17 cellular contexts compared by ENCODE assay signal in the genomic region with DNA sequence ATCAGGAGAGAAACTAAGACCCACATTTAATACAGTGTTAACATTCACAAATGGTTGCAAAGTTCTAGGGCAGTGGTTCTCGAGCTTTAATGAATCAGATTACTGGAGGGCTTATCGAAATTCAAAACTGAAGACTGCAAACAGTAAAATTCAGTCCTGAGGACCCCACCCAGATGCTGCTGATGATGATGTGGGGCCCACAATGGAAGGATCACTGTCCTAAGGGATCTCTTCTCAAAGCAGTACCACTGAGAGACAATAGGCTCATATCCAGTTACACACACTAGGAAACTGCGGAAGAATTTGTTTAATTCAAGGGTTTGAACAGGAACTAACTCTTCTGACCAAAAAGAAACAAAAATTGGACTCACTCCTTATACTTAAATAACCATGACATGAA. TPM values are rescaled to one million over a fixed set of nuclear protein-coding genes. Genes with fewer than 3 reads are reported as not detected.
A peak's percentile ranks its signal among the peaks of the same experiment; 100 is the strongest.
DNase-seq lines count a peak whose midpoint lies in the region; ATAC-seq and TF ChIP-seq lines count a peak whose summit lies in the region.
"Had no signal": no experiment of that assay in that cellular context is flagged by ENCODE, and none has a peak within 500 bp of the region (broad histone marks: within the 10 kb centered on the region; RNA-seq: fewer than 3 reads in every experiment).

No MANE protein-coding gene starts in this region.

- CTCF ChIA-PET in HEK293 (lab: Yijun Ruan, JAX), result interaction anchor here (0.6 kb wide), 1 partner anchor 975 kb away, joined by 3 read pairs; no protein-coding TSS in a partner anchor

- H3K4me2 ChIP-seq in neural progenitor cell, result peak overlapping the region; percentile 54
- H3K4me2 ChIP-seq: KMS-11 had no signal

- peaks cover 21% of the 10 kb centered on the region for H3K4me1 Mint-ChIP-seq in activated T-cell treated with anti-CD3 and anti-CD28 coated beads, Interleukin-2, amount 50 U/mL, for 24 hours (ENCODE audit: low read depth)
- peaks cover 13% of the 10 kb centered on the region for H3K4me1 Mint-ChIP-seq in activated T-cell treated with anti-CD3 and anti-CD28 coated beads, Interleukin-2, amount 50 U/mL, for 4 hours (ENCODE audit: low read depth)
- H3K4me1 Mint-ChIP-seq in chondrocyte (ENCODE audit: low read depth) (peaks cover 8% of the 10 kb centered on the region), neural progenitor cell (peaks cover 59% of the 10 kb centered on the region)
- H3K4me1 Mint-ChIP-seq: CD14-positive monocyte had no signal

- POLR2A ChIA-PET in HEK293 (lab: Yijun Ruan, JAX), result no interaction called here

- no peaks in the 10 kb centered on the region for H3K9me3 ChIP-seq in HEK293 (ENCODE audit: control insufficient read depth, insufficient read depth, low read depth, low read length)
- no peaks in the 10 kb centered on the region for H3K9me3 ChIP-seq in neural progenitor cell (ENCODE audit: low read depth)

- H4K20me1 ChIP-seq in neural progenitor cell (ENCODE audit: low read depth), result peaks cover 12% of the 10 kb centered on the region

- H3K4me3 ChIP-seq in HEK293 (ENCODE audit: low read depth, low read length) (no peak overlapping the region), neural progenitor cell (no peak overlapping the region)

- no peak overlapping the region for H3K27ac ChIP-seq in HEK293 (ENCODE audit: extremely low read depth, low read depth, low read length)
- no peak overlapping the region for H3K27ac ChIP-seq in neural progenitor cell
- H3K27ac ChIP-seq: KMS-11 had no signal

- H3K27me3 Mint-ChIP-seq in activated T-cell treated with anti-CD3 and anti-CD28 coated beads, Interleukin-2, amount 50 U/mL, for 24 hours, result no peaks in the 10 kb centered on the region
- no peaks in the 10 kb centered on the region for H3K27me3 Mint-ChIP-seq in activated T-cell treated with anti-CD3 and anti-CD28 coated beads, Interleukin-2, amount 50 U/mL, for 4 hours (ENCODE audit: low read depth)
- no peaks in the 10 kb centered on the region for H3K27me3 Mint-ChIP-seq in chondrocyte (ENCODE audit: low read depth)
- H3K27me3 Mint-ChIP-seq in neural progenitor cell (ENCODE audit: insufficient read depth, low read depth), result peaks cover 2% of the 10 kb centered on the region

- no peak for TF ChIP-seq CTCF in HEK293 (tag by site-specific recombination; IDR thresholded peaks at IDR 0.05)
- TF ChIP-seq CTCF in chondrocyte (IDR thresholded peaks at IDR 0.05), result no peak
- TF ChIP-seq CTCF in neural progenitor cell (IDR thresholded peaks at IDR 0.05), result no peak

- H3K27ac Mint-ChIP-seq in activated T-cell treated with anti-CD3 and anti-CD28 coated beads, Interleukin-2, amount 50 U/mL, for 24 hours, result peak overlapping the region; percentile 26
- H3K27ac Mint-ChIP-seq in chondrocyte (ENCODE audit: unreplicated experiment) (peak overlapping the region; percentile 51), neural progenitor cell (peak overlapping the region; percentile 77)

- H3K27me3 ChIP-seq in neural progenitor cell, result no peaks in the 10 kb centered on the region

- H2AFZ ChIP-seq in neural progenitor cell (replicated peaks), result no peak overlapping the region

- no peak overlapping the region for H3K4me3 Mint-ChIP-seq in activated T-cell treated with anti-CD3 and anti-CD28 coated beads, Interleukin-2, amount 50 U/mL, for 24 hours
- H3K4me3 Mint-ChIP-seq in activated T-cell treated with anti-CD3 and anti-CD28 coated beads, Interleukin-2, amount 50 U/mL, for 4 hours, result no peak overlapping the region
- H3K4me3 Mint-ChIP-seq in chondrocyte (ENCODE audit: unreplicated experiment) (no peak overlapping the region), neural progenitor cell (no peak overlapping the region)
- H3K4me3 Mint-ChIP-seq: CD14-positive monocyte had no signal

- H3K36me3 ChIP-seq in HEK293 (ENCODE audit: control insufficient read depth in 2 of 2, insufficient read depth in 1 of 2, low read length in 2 of 2), result peaks cover 36 to 66% of the 10 kb centered on the region in 2 experiments
- H3K36me3 ChIP-seq in neural progenitor cell, result no peaks in the 10 kb centered on the region

- H3K79me2 ChIP-seq in neural progenitor cell (ENCODE audit: low read depth), result peaks cover 6% of the 10 kb centered on the region

- DNase-seq in activated T-cell treated with anti-CD3 and anti-CD28 coated beads, Interleukin-2, amount 50 U/mL, for 24 hours, result no peak
- no peak for DNase-seq in activated T-cell treated with anti-CD3 and anti-CD28 coated beads, Interleukin-2, amount 50 U/mL, for 4 hours
- DNase-seq in chondrocyte (ENCODE audit: low spot score) (no peak), neural progenitor cell (ENCODE audit: low spot score) (no peak), NCI-H526 treated with DMSO at 0.1 percent for 48 hours (lab: John Stamatoyannopoulos, UW) (no peak), HPDE6-E6E7 (ENCODE audit: extremely low spot score) (no peak)
- DNase-seq: COR-L47, NCI-H1092 treated with DMSO at 0.1 percent for 48 hours, NCI-H1694, NCI-H2107, NCI-H82 had no signal

- no peak overlapping the region for H3K9ac ChIP-seq in neural progenitor cell
- H3K9ac ChIP-seq: KMS-11 had no signal

- H3K36me3 Mint-ChIP-seq in activated T-cell treated with anti-CD3 and anti-CD28 coated beads, Interleukin-2, amount 50 U/mL, for 24 hours (ENCODE audit: low read depth), result peaks cover 90% of the 10 kb centered on the region
- H3K36me3 Mint-ChIP-seq in activated T-cell treated with anti-CD3 and anti-CD28 coated beads, Interleukin-2, amount 50 U/mL, for 4 hours (ENCODE audit: insufficient read depth), result peaks cover 36% of the 10 kb centered on the region
- H3K36me3 Mint-ChIP-seq in chondrocyte (ENCODE audit: low read depth) (peaks cover 24% of the 10 kb centered on the region), neural progenitor cell (peaks cover 36% of the 10 kb centered on the region)

- no peak for ATAC-seq in activated T-cell treated with anti-CD3 and anti-CD28 coated beads, Interleukin-2, amount 50 U/mL, for 4 hours
- no peak for ATAC-seq in GM19035 (IDR thresholded peaks at IDR 0.05; ENCODE audit: unreplicated experiment)
- ATAC-seq: Panc1, Right ventricle myocardium inferior had no signal

- peaks cover 15% of the 10 kb centered on the region for H3F3A ChIP-seq in neural progenitor cell (ENCODE audit: low read depth)

- H3K4me1 ChIP-seq in HEK293 (ENCODE audit: control insufficient read depth, insufficient read depth, low read length) (peaks cover 5% of the 10 kb centered on the region), neural progenitor cell (peaks cover 30% of the 10 kb centered on the region)

- no peaks in the 10 kb centered on the region for H3K9me3 Mint-ChIP-seq in activated T-cell treated with anti-CD3 and anti-CD28 coated beads, Interleukin-2, amount 50 U/mL, for 24 hours
- no peaks in the 10 kb centered on the region for H3K9me3 Mint-ChIP-seq in activated T-cell treated with anti-CD3 and anti-CD28 coated beads, Interleukin-2, amount 50 U/mL, for 4 hours
- H3K9me3 Mint-ChIP-seq in chondrocyte (ENCODE audit: low read depth) (no peaks in the 10 kb centered on the region), neural progenitor cell (no peaks in the 10 kb centered on the region)

TF ChIP-seq in HEK293, 187 proteins besides CTCF, POLR2A, EP300 and RAD21:
- TF ChIP-seq ZNF426 (tag by site-specific recombination; IDR thresholded peaks at IDR 0.05) (no peak), ZNF610 (tag by site-specific recombination; IDR thresholded peaks at IDR 0.05; ENCODE audit: borderline replicate concordance) (no peak), ZBTB48 (tag by site-specific recombination; IDR thresholded peaks at IDR 0.05) (no peak), ZNF843 (tag by site-specific recombination; IDR thresholded peaks at IDR 0.05) (no peak), ZFP69B (tag by site-specific recombination; IDR thresholded peaks at IDR 0.05) (peak; percentile 62; the same call in 1 of the 2 replicates), ZBTB1 (tag by site-specific recombination; IDR thresholded peaks at IDR 0.05) (no peak)
- TF ChIP-seq, protein P1, sequence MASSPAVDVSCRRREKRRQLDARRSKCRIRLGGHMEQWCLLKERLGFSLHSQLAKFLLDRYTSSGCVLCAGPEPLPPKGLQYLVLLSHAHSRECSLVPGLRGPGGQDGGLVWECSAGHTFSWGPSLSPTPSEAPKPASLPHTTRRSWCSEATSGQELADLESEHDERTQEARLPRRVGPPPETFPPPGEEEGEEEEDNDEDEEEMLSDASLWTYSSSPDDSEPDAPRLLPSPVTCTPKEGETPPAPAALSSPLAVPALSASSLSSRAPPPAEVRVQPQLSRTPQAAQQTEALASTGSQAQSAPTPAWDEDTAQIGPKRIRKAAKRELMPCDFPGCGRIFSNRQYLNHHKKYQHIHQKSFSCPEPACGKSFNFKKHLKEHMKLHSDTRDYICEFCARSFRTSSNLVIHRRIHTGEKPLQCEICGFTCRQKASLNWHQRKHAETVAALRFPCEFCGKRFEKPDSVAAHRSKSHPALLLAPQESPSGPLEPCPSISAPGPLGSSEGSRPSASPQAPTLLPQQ (tag by site-specific recombination; IDR thresholded peaks at IDR 0.05), result peak; percentile 52; the same call in 1 of the 2 replicates

RNA-seq across cellular contexts. Expression of a gene that starts 31.4 kb away (rescaled TPM):
- total RNA-seq in activated T-cell treated with anti-CD3 and anti-CD28 coated beads, Interleukin-2, amount 50 U/mL, for 4 hours, result 10 to 100 TPM; 43.7 to 49.7 (median 46.2) TPM
- 61.2 to 63.3 TPM (median 61.7 TPM) in 3 replicates for total RNA-seq in chondrocyte
- total RNA-seq in neural progenitor cell (ENCODE audit: low replicate concordance), result 56.7 and 70.0 TPM in 2 replicates

Comparison
In these comparisons a context has a peak if more than half of its experiments do, and no peak if none do; other contexts are left out.
1. H3K27ac Mint-ChIP-seq: peak in every context shown above with its lines; median percentile 77 in neural progenitor cell; 51 in chondrocyte; 26 in activated T-cell treated with anti-CD3 and anti-CD28 coated beads, Interleukin-2, amount 50 U/mL, for 24 hours.